Comparison of ENCODE assay signal across 8 cellular contexts in genomic region chr14:104865069-104865630, GRCh38. TPM values are rescaled to one million over a fixed set of nuclear protein-coding genes. Genes with fewer than 3 reads are reported as not detected.
A peak's percentile ranks its signal among the peaks of the same experiment; 100 is the strongest.
DNase-seq lines count a peak whose midpoint lies in the region; ATAC-seq and TF ChIP-seq lines count a peak whose summit lies in the region.

Gene CEP170B, plus strand, starts transcription at chr14:104865268. Its CDS starts 3,183 bp downstream, at chr14:104868451.

- H3K9me3 Mint-ChIP-seq in natural killer cell = no peaks in the 10 kb centered on the region

- H3K4me1 Mint-ChIP-seq in natural killer cell = peaks cover 0 to 6% of the 10 kb centered on the region in 2 donors

- no peak for TF ChIP-seq CTCF in GM10248 (IDR thresholded peaks at IDR 0.05; ENCODE audit: control extremely low read depth, extremely low read depth, low read depth, missing control alignments)
- no peak for TF ChIP-seq CTCF in natural killer cell (IDR thresholded peaks at IDR 0.05)
- no peak for TF ChIP-seq CTCF in upper lobe of right lung (IDR thresholded peaks at IDR 0.05)

- no peaks in the 10 kb centered on the region for H3K9me3 ChIP-seq in upper lobe of right lung

- ATAC-seq in natural killer cell (peak; percentile 64 to 78 (median 77)), upper lobe of right lung (peak; percentile 67), GM19463 (IDR thresholded peaks at IDR 0.05; ENCODE audit: unreplicated experiment) (no peak)

- H3K27me3 Mint-ChIP-seq in natural killer cell (ENCODE audit: low read depth in 2 of 2) = peaks cover 8 to 29% of the 10 kb centered on the region in 2 donors

- peak within 1 kb of the TSS; percentile 78 for H3K27ac ChIP-seq in upper lobe of right lung

- peak within 1 kb of the TSS; percentile 61 for H3K4me3 ChIP-seq in upper lobe of right lung

- H3K27me3 ChIP-seq in upper lobe of right lung = peaks cover 6% of the 10 kb centered on the region

- H3K36me3 ChIP-seq in upper lobe of right lung = no peaks in the 10 kb centered on the region

- intact Hi-C loops in natural killer cell (cut with micrococcal nuclease) = no loop called here
- intact Hi-C loops in upper lobe of right lung (cut with DNase I) = no loop called here

- CTCF ChIA-PET in GM10248 (lab: Yijun Ruan, JAX) = no interaction called here

- H3K27ac Mint-ChIP-seq in natural killer cell = peak within 1 kb of the TSS in 1 of 2 donors; percentile 61

- H3K4me3 Mint-ChIP-seq in natural killer cell = peak within 1 kb of the TSS; percentile 78

- peak; percentile 81 for DNase-seq in GM10248 (ENCODE audit: extremely low spot score)
- peak; percentile 45 for DNase-seq in NCI-H2171 (lab: John Stamatoyannopoulos, UW)
- peak; percentile 33 for DNase-seq in activated T-helper 1 cell treated with Interleukin-2 at 50 U/mL for 16 hours (ENCODE audit: low read depth)
- peak; percentile 15 for DNase-seq in fibroblast of peridontal ligament (ENCODE audit: extremely low read depth)
- no peak for DNase-seq in natural killer cell
- DNase-seq in upper lobe of right lung = peak; percentile 80
- DNase-seq in NCI-H2029 (lab: John Stamatoyannopoulos, UW) = no peak

- peaks cover 17% of the 10 kb centered on the region for H3K4me1 ChIP-seq in upper lobe of right lung

- no peaks in the 10 kb centered on the region for H3K36me3 Mint-ChIP-seq in natural killer cell

- POLR2A ChIA-PET in GM10248 (lab: Yijun Ruan, JAX) = no interaction called here

RNA-seq across cellular contexts. Expression of gene CEP170B, which starts in this region (rescaled TPM):
- total RNA-seq in natural killer cell = under 1 TPM; 0.24 to 0.72 (median 0.30) TPM
- total RNA-seq in upper lobe of right lung = 30.3 TPM

Comparison
In these comparisons a context has a peak if more than half of its experiments do, and no peak if none do; other contexts are left out.
1. RNA of gene CEP170B (total RNA-seq): 30.3 TPM in upper lobe of right lung (single experiment); 0.24 to 0.72 TPM in natural killer cell; every median in the first group is over 10 times any median in the second.
2. Peak in ATAC-seq in natural killer cell; RNA of the gene not detected or under 1 TPM.
3. DNase-seq: peak in GM10248 (single experiment), NCI-H2171 (single experiment), activated T-helper 1 cell treated with Interleukin-2 at 50 U/mL for 16 hours (single experiment), fibroblast of peridontal ligament (single experiment) and upper lobe of right lung (single experiment); none in natural killer cell (single experiment) and NCI-H2029 (single experiment).